In genomic region chr13:91358384-91358776, GRCh38 we compare ENCODE assay signal across 1 cellular context.
TF ChIP-seq lines count a peak whose summit lies in the region.

No MANE protein-coding gene starts in this region.

TF ChIP-seq in WTC11, 78 proteins besides CTCF, POLR2A, EP300 and RAD21 (continued from another document):
- TF ChIP-seq ZNF425 (CRISPR knock-in tag; conservative IDR thresholded peaks at IDR 0.05) (0 out of 2 replicates have a peak, but pooled peaks have one; percentile 55), ZNF671 (CRISPR knock-in tag; IDR thresholded peaks at IDR 0.05) (peak; percentile 66), FOXJ3 (CRISPR knock-in tag; IDR thresholded peaks at IDR 0.05; ENCODE audit: borderline replicate concordance) (no peak), ZNF532 (CRISPR knock-in tag; IDR thresholded peaks at IDR 0.05; ENCODE audit: borderline replicate concordance) (peak; percentile 78; the same call in 1 of the 2 replicates), ERG (CRISPR knock-in tag; IDR thresholded peaks at IDR 0.05) (peak; percentile 74; the same call in 1 of the 2 replicates), NFATC4 (CRISPR knock-in tag; IDR thresholded peaks at IDR 0.05) (peak; percentile 81)
